In genomic region chr7:56033671-56034432, GRCh38 we compare ENCODE assay signal across 9 cellular contexts. TPM values are rescaled to one million over a fixed set of nuclear protein-coding genes. Genes with fewer than 3 reads are reported as not detected.
DNase-seq lines count a peak whose midpoint lies in the region; ATAC-seq and TF ChIP-seq lines count a peak whose summit lies in the region.
"Had no signal": no experiment of that assay in that cellular context is flagged by ENCODE, and none has a peak within 500 bp of the region (broad histone marks: within the 10 kb centered on the region; RNA-seq: fewer than 3 reads in every experiment).

No MANE protein-coding gene starts in this region.

- ATAC-seq in GM18868 (IDR thresholded peaks at IDR 0.05; ENCODE audit: unreplicated experiment) (peak; percentile 98), HG03095 (IDR thresholded peaks at IDR 0.05; ENCODE audit: unreplicated experiment) (peak; percentile 92), activated B cell treated with CpG ODN at 0.5 μM for 24 hours (ENCODE audit: low read depth) (peak; percentile 98)
- ATAC-seq in central memory CD8-positive, alpha-beta T cell (replicated peaks; ENCODE audit: extremely low read depth, poor library complexity, severe bottlenecking) = peak; percentile 87

- DNase-seq in AG08396 (ENCODE audit: low spot score) = peak; percentile 66
- DNase-seq in NCI-H2196 (lab: John Stamatoyannopoulos, UW; ENCODE audit: unreplicated experiment) = peak; percentile 92
- DNase-seq in activated B cell treated with CpG ODN at 0.5 μM for 24 hours = peak; percentile 66
- peak; percentile 37 to 42 for DNase-seq in central memory CD8-positive, alpha-beta T cell (ENCODE audit: low spot score in 2 of 2)
- DNase-seq in kidney tubule cell (ENCODE audit: low spot score) = peak; percentile 79
- DNase-seq in stimulated activated CD4-positive, alpha-beta T cell treated with anti-CD3 and anti-CD28 coated beads, Interleukin-1b, Interleukin-23, amount 100 ng/mL, for 48 hours = peak; percentile 62

- peak overlapping the region; percentile 84 for H3K4me3 Mint-ChIP-seq in activated B cell treated with CpG ODN at 0.5 μM for 24 hours
- peak overlapping the region; percentile 86 for H3K4me3 Mint-ChIP-seq in central memory CD8-positive, alpha-beta T cell

- peak overlapping the region; percentile 68 for H3K27ac Mint-ChIP-seq in activated B cell treated with CpG ODN at 0.5 μM for 24 hours
- H3K27ac Mint-ChIP-seq in central memory CD8-positive, alpha-beta T cell (ENCODE audit: low read depth) = peak overlapping the region; percentile 41

- H3K27me3 Mint-ChIP-seq in activated B cell treated with CpG ODN at 0.5 μM for 24 hours = no peaks in the 10 kb centered on the region
- H3K27me3 Mint-ChIP-seq in central memory CD8-positive, alpha-beta T cell = no peaks in the 10 kb centered on the region

- peaks cover 4% of the 10 kb centered on the region for H3K4me1 Mint-ChIP-seq in activated B cell treated with CpG ODN at 0.5 μM for 24 hours
- peaks cover 15% of the 10 kb centered on the region for H3K4me1 Mint-ChIP-seq in central memory CD8-positive, alpha-beta T cell

- POLR2A ChIA-PET in activated B cell treated with CpG ODN at 0.5 μM for 24 hours (lab: Charles Lee) = interaction anchor here (1.2 to 1.8 kb wide), 2 partner anchors 17 to 72 kb away, joined by 3 to 14 read pairs; partner anchors contain the start of genes CCT6A, CHCHD2 and PSPH

- TF ChIP-seq CTCF in activated B cell treated with CpG ODN at 0.5 μM for 24 hours (IDR thresholded peaks at IDR 0.05) = no peak

- no peaks in the 10 kb centered on the region for H3K9me3 Mint-ChIP-seq in activated B cell treated with CpG ODN at 0.5 μM for 24 hours
- H3K9me3 Mint-ChIP-seq in central memory CD8-positive, alpha-beta T cell = no peaks in the 10 kb centered on the region

- peaks cover 2% of the 10 kb centered on the region for H3K36me3 Mint-ChIP-seq in activated B cell treated with CpG ODN at 0.5 μM for 24 hours (ENCODE audit: low read depth)
- no peaks in the 10 kb centered on the region for H3K36me3 Mint-ChIP-seq in central memory CD8-positive, alpha-beta T cell (ENCODE audit: insufficient read depth)

- CTCF ChIA-PET in activated B cell treated with CpG ODN at 0.5 μM for 24 hours (lab: Charles Lee) = interaction anchor here (1.2 kb wide), 1 partner anchor 18 kb away, joined by 4 read pairs; no protein-coding TSS in a partner anchor

- intact Hi-C loops in activated B cell treated with CpG ODN at 0.5 μM for 24 hours (cut with micrococcal nuclease) = loop anchor here (1.0 to 5.0 kb wide), 3 partner anchors 17 to 82 kb away; partner anchors contain the start of genes CCT6A, MRPS17, PSPH and SUMF2

RNA-seq across cellular contexts. Expression of gene PSPH, which starts 17.4 kb away (rescaled TPM):
- total RNA-seq in activated B cell treated with CpG ODN at 0.5 μM for 24 hours = 7.9 and 9.0 TPM in 2 replicates

RNA-seq across cellular contexts. Expression of gene CCT6A, which starts 17.7 kb away (rescaled TPM):
- total RNA-seq in activated B cell treated with CpG ODN at 0.5 μM for 24 hours = 149 and 158 TPM in 2 replicates

RNA-seq across cellular contexts. Expression of gene SUMF2, which starts 30.2 kb away (rescaled TPM):
- 91.1 and 103 TPM in 2 replicates for total RNA-seq in activated B cell treated with CpG ODN at 0.5 μM for 24 hours

RNA-seq across cellular contexts. Expression of gene PHKG1, which starts 58.9 kb away (rescaled TPM):
- 2.0 and 3.4 TPM in 2 replicates for total RNA-seq in activated B cell treated with CpG ODN at 0.5 μM for 24 hours
- total RNA-seq: NCI-H460 had no signal

Comparison
In these comparisons a context has a peak if more than half of its experiments do, and no peak if none do; other contexts are left out.
1. Peak in every context shown above with its lines: DNase-seq and ATAC-seq.
2. DNase-seq: peak in every context shown above with its lines; median percentile 92 in NCI-H2196; 79 in kidney tubule cell; 66 in AG08396; 66 in activated B cell treated with CpG ODN at 0.5 μM for 24 hours; 62 in stimulated activated CD4-positive, alpha-beta T cell treated with anti-CD3 and anti-CD28 coated beads, Interleukin-1b, Interleukin-23, amount 100 ng/mL, for 48 hours; 40 in central memory CD8-positive, alpha-beta T cell.